In the genomic region with DNA sequence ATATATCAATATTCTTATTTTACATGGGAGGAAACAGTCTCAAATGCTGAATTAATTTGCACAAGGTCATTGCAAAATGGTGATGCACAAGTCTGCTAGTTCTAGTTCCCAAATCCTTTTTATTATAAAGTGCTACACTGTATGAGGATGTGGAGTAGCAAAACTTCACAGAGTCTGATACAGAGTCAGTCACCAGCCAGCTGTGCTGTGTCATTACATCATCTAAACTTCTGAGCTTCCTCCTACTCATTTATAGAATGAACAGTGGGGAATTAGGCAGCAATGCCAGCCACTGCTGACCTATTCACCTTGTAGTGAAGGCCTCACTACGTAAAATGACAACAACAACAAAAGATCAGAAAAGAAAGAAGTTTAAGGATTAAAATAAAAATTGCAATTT, we compare ENCODE assay signal across 13 cellular contexts.
DNase-seq lines count a peak whose midpoint lies in the region; ATAC-seq, FAIRE-seq and TF ChIP-seq lines count a peak whose summit lies in the region.
"Had no signal": no experiment of that assay in that cellular context is flagged by ENCODE, and none has a peak within 500 bp of the region (broad histone marks: within the 10 kb centered on the region; RNA-seq: fewer than 3 reads in every experiment).

No MANE protein-coding gene starts in this region.

- no peak overlapping the region for H3K9ac ChIP-seq in HepG2 (ENCODE audit: insufficient read depth, low read depth, low read length)

- POLR2A ChIA-PET in HEK293 (lab: Yijun Ruan, JAX) (no interaction called here), HepG2 (lab: Yijun Ruan, JAX) (no interaction called here)
- POLR2A ChIA-PET in naive thymus-derived CD8-positive, alpha-beta T cell (lab: Charles Lee), result no interaction called here

- H3K4me2 ChIP-seq in HepG2 (ENCODE audit: low read depth, low read length), result no peak overlapping the region

- in situ Hi-C loops in HepG2 (cut with HindIII; ENCODE audit: extremely low pct_ligation_motif_present, low pct_unique_long_range_greater_than_20kb), result no loop called here

- no peaks in the 10 kb centered on the region for H4K20me1 ChIP-seq in HepG2 (ENCODE audit: insufficient read depth, low read length)

- BruUV-seq in HepG2 (replicated peaks; lab: Mats Ljungman, UMichigan), result no TSS peak

- no peaks in the 10 kb centered on the region for H3K9me3 ChIP-seq in HEK293 (ENCODE audit: control insufficient read depth, insufficient read depth, low read depth, low read length)
- no peaks in the 10 kb centered on the region for H3K9me3 ChIP-seq in ascending aorta
- no peaks in the 10 kb centered on the region for H3K9me3 ChIP-seq in HepG2 (ENCODE audit: low read length)

- no peak overlapping the region for H3K27ac Mint-ChIP-seq in naive thymus-derived CD8-positive, alpha-beta T cell
- H3K27ac Mint-ChIP-seq: activated CD4-positive, alpha-beta T cell treated with anti-CD3 and anti-CD28 coated beads, Interleukin-2, amount 10 ng/mL, durations not matched to agents 7 days and 5 days had no signal

- CTCF ChIA-PET in HEK293 (lab: Yijun Ruan, JAX) (no interaction called here), HepG2 (lab: Yijun Ruan, JAX; ENCODE audit: low intra/inter-chr PET ratio, low total read pairs) (no interaction called here)

- H3K27me3 ChIP-seq in ascending aorta (no peaks in the 10 kb centered on the region), HepG2 (ENCODE audit: control insufficient read depth in 1 of 2, insufficient read depth in 2 of 2, low read length in 2 of 2) (no peaks in the 10 kb centered on the region; a peak in 1 of 5 replicates)

- H3K36me3 Mint-ChIP-seq in naive thymus-derived CD8-positive, alpha-beta T cell, result no peaks in the 10 kb centered on the region

- ATAC-seq in GM18508 (IDR thresholded peaks at IDR 0.05; ENCODE audit: insufficient read depth, unreplicated experiment) (peak; percentile 87), left cardiac atrium (peak; percentile 47 to 90), HepG2 (no peak)
- no peak for ATAC-seq in naive thymus-derived CD8-positive, alpha-beta T cell

- no peaks in the 10 kb centered on the region for H3K79me2 ChIP-seq in HepG2 (ENCODE audit: insufficient read depth, low read length)

- TF ChIP-seq EP300 in HepG2 (IDR thresholded peaks at IDR 0.05; ENCODE audit: low read depth in 2 of 2, low read length in 2 of 2) (no peak), HepG2 (CRISPR knock-in tag; IDR thresholded peaks at IDR 0.05; ENCODE audit: borderline replicate concordance) (no peak)

- no peak overlapping the region for H2AFZ ChIP-seq in HepG2 (ENCODE audit: low read length)

- TF ChIP-seq RAD21 in HepG2 (CRISPR knock-in tag; IDR thresholded peaks at IDR 0.05), result no peak

- FAIRE-seq in HepG2 (lab: Jason Lieb, UNC), result no peak
- FAIRE-seq: keratinocyte had no signal

- H3K4me1 ChIP-seq in HEK293 (ENCODE audit: control insufficient read depth, insufficient read depth, low read length) (no peaks in the 10 kb centered on the region), ascending aorta (peaks cover 0 to 3% of the 10 kb centered on the region in 2 donors), HepG2 (ENCODE audit: insufficient read depth, low read length) (no peaks in the 10 kb centered on the region)

- no peaks in the 10 kb centered on the region for H3K4me1 Mint-ChIP-seq in naive thymus-derived CD8-positive, alpha-beta T cell

- no peak overlapping the region for H3K4me3 Mint-ChIP-seq in naive thymus-derived CD8-positive, alpha-beta T cell
- H3K4me3 Mint-ChIP-seq: activated CD4-positive, alpha-beta T cell treated with anti-CD3 and anti-CD28 coated beads, Interleukin-2, amount 10 ng/mL, durations not matched to agents 7 days and 5 days had no signal

- DNase-seq in NB4 (ENCODE audit: low read depth), result peak; percentile 9
- DNase-seq in left cardiac atrium, result peak; percentile 34
- no peak for DNase-seq in naive thymus-derived CD8-positive, alpha-beta T cell
- no peak for DNase-seq in ascending aorta (ENCODE audit: low spot score in 2 of 2)
- DNase-seq in HepG2 (ENCODE audit: low spot score), result no peak
- DNase-seq in HK-2 (ENCODE audit: unreplicated experiment), result no peak
- DNase-seq: activated CD4-positive, alpha-beta T cell treated with anti-CD3 and anti-CD28 coated beads, Interleukin-2, amount 10 ng/mL, durations not matched to agents 7 days and 5 days; cortex of kidney; NCI-H2171; trophoblast cell had no signal

- intact Hi-C loops in left cardiac atrium (cut with DNase I), result no loop called here
- intact Hi-C loops in ascending aorta (cut with DNase I), result no loop called here
- intact Hi-C loops in HepG2 (cut with micrococcal nuclease; ENCODE audit: unreplicated experiment), result no loop called here

- peaks cover 0 to 3% (median 0%) of the 10 kb centered on the region in 9 donors for H3K9me3 Mint-ChIP-seq in naive thymus-derived CD8-positive, alpha-beta T cell
- H3K9me3 Mint-ChIP-seq: activated CD4-positive, alpha-beta T cell treated with anti-CD3 and anti-CD28 coated beads, Interleukin-2, amount 10 ng/mL, durations not matched to agents 7 days and 5 days had no signal

- H3K27ac ChIP-seq in HEK293 (ENCODE audit: extremely low read depth, low read depth, low read length) (no peak overlapping the region), ascending aorta (no peak overlapping the region), HepG2 (ENCODE audit: extremely low read length, insufficient read depth, low read length) (no peak overlapping the region)

- 45% methylated on average over 1 of the region's 1 CpG for WGBS in HepG2 (ENCODE audit: low lambda C conversion rate)

- H3K4me3 ChIP-seq in HEK293 (ENCODE audit: low read depth, low read length), result no peak overlapping the region
- H3K4me3 ChIP-seq in NB4 (ENCODE audit: low read depth, low read length), result no peak overlapping the region
- no peak overlapping the region for H3K4me3 ChIP-seq in ascending aorta
- no peak overlapping the region for H3K4me3 ChIP-seq in HepG2 (replicated peaks in 1 of 3; ENCODE audit: insufficient read depth in 1 of 3, low read depth in 2 of 3, low read length in 3 of 3)

- H3K27me3 Mint-ChIP-seq in naive thymus-derived CD8-positive, alpha-beta T cell, result peaks cover 0 to 3% (median 0%) of the 10 kb centered on the region in 5 donors

- H3K36me3 ChIP-seq in HEK293 (ENCODE audit: control insufficient read depth in 2 of 2, insufficient read depth in 1 of 2, low read length in 2 of 2) (no peaks in the 10 kb centered on the region), ascending aorta (no peaks in the 10 kb centered on the region), HepG2 (replicated peaks in 1 of 2; ENCODE audit: control insufficient read depth in 1 of 2, insufficient read depth in 2 of 2, low read length in 2 of 2) (no peaks in the 10 kb centered on the region)

- TF ChIP-seq POLR2A in NB4 (IDR thresholded peaks at IDR 0.05; ENCODE audit: extremely low read depth, insufficient read length) (no peak), HepG2 (IDR thresholded peaks at IDR 0.05; ENCODE audit: insufficient read depth in 1 of 2, low read depth in 2 of 2, low read length in 2 of 2) (no peak)

- no peak for TF ChIP-seq CTCF in HEK293 (tag by site-specific recombination; IDR thresholded peaks at IDR 0.05)
- no peak for TF ChIP-seq CTCF in NB4 (IDR thresholded peaks at IDR 0.05; ENCODE audit: low read depth, low read length)
- TF ChIP-seq CTCF in ascending aorta (IDR thresholded peaks at IDR 0.05), result no peak
- no peak for TF ChIP-seq CTCF in HepG2 (CRISPR knock-in tag; IDR thresholded peaks at IDR 0.05)

TF ChIP-seq in HEK293, 187 proteins besides CTCF, POLR2A, EP300 and RAD21:
- TF ChIP-seq KLF8 (tag by site-specific recombination; IDR thresholded peaks at IDR 0.05) (no peak), ZFHX2 (tag by site-specific recombination; conservative IDR thresholded peaks at IDR 0.05) (peak; percentile 49), ZNF621 (tag by site-specific recombination; IDR thresholded peaks at IDR 0.05) (no peak)
- TF ChIP-seq, protein P1, sequence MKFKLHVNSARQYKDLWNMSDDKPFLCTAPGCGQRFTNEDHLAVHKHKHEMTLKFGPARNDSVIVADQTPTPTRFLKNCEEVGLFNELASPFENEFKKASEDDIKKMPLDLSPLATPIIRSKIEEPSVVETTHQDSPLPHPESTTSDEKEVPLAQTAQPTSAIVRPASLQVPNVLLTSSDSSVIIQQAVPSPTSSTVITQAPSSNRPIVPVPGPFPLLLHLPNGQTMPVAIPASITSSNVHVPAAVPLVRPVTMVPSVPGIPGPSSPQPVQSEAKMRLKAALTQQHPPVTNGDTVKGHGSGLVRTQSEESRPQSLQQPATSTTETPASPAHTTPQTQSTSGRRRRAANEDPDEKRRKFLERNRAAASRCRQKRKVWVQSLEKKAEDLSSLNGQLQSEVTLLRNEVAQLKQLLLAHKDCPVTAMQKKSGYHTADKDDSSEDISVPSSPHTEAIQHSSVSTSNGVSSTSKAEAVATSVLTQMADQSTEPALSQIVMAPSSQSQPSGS (tag by site-specific recombination; IDR thresholded peaks at IDR 0.05; ENCODE audit: low read depth), result peak; percentile 24; the same call in 1 of the 2 replicates

TF ChIP-seq in HepG2, 621 proteins besides CTCF, POLR2A, EP300 and RAD21 (continues in another document):
- TF ChIP-seq, protein P2, sequence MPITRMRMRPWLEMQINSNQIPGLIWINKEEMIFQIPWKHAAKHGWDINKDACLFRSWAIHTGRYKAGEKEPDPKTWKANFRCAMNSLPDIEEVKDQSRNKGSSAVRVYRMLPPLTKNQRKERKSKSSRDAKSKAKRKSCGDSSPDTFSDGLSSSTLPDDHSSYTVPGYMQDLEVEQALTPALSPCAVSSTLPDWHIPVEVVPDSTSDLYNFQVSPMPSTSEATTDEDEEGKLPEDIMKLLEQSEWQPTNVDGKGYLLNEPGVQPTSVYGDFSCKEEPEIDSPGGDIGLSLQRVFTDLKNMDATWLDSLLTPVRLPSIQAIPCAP (CRISPR knock-in tag; IDR thresholded peaks at IDR 0.05; ENCODE audit: low read depth), result no peak
- TF ChIP-seq, protein P3, sequence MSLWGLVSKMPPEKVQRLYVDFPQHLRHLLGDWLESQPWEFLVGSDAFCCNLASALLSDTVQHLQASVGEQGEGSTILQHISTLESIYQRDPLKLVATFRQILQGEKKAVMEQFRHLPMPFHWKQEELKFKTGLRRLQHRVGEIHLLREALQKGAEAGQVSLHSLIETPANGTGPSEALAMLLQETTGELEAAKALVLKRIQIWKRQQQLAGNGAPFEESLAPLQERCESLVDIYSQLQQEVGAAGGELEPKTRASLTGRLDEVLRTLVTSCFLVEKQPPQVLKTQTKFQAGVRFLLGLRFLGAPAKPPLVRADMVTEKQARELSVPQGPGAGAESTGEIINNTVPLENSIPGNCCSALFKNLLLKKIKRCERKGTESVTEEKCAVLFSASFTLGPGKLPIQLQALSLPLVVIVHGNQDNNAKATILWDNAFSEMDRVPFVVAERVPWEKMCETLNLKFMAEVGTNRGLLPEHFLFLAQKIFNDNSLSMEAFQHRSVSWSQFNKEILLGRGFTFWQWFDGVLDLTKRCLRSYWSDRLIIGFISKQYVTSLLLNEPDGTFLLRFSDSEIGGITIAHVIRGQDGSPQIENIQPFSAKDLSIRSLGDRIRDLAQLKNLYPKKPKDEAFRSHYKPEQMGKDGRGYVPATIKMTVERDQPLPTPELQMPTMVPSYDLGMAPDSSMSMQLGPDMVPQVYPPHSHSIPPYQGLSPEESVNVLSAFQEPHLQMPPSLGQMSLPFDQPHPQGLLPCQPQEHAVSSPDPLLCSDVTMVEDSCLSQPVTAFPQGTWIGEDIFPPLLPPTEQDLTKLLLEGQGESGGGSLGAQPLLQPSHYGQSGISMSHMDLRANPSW (CRISPR knock-in tag; IDR thresholded peaks at IDR 0.05; ENCODE audit: borderline replicate concordance), result no peak
- no peak for TF ChIP-seq SOX6 (IDR thresholded peaks at IDR 0.05)
- no peak for TF ChIP-seq SOX6 (CRISPR knock-in tag; IDR thresholded peaks at IDR 0.05)

Comparison
In these comparisons a context has a peak if more than half of its experiments do, and no peak if none do; other contexts are left out.
1. ATAC-seq: peak in GM18508 (single experiment) and left cardiac atrium (2 of 2); none in naive thymus-derived CD8-positive, alpha-beta T cell (0 of 2) and HepG2 (single experiment).
2. DNase-seq: peak in NB4 (single experiment) and left cardiac atrium (single experiment); none in naive thymus-derived CD8-positive, alpha-beta T cell (0 of 10), ascending aorta (0 of 2), HepG2 (single experiment) and HK-2 (single experiment).